1 cellular context compared by ENCODE assay signal in the genomic region with DNA sequence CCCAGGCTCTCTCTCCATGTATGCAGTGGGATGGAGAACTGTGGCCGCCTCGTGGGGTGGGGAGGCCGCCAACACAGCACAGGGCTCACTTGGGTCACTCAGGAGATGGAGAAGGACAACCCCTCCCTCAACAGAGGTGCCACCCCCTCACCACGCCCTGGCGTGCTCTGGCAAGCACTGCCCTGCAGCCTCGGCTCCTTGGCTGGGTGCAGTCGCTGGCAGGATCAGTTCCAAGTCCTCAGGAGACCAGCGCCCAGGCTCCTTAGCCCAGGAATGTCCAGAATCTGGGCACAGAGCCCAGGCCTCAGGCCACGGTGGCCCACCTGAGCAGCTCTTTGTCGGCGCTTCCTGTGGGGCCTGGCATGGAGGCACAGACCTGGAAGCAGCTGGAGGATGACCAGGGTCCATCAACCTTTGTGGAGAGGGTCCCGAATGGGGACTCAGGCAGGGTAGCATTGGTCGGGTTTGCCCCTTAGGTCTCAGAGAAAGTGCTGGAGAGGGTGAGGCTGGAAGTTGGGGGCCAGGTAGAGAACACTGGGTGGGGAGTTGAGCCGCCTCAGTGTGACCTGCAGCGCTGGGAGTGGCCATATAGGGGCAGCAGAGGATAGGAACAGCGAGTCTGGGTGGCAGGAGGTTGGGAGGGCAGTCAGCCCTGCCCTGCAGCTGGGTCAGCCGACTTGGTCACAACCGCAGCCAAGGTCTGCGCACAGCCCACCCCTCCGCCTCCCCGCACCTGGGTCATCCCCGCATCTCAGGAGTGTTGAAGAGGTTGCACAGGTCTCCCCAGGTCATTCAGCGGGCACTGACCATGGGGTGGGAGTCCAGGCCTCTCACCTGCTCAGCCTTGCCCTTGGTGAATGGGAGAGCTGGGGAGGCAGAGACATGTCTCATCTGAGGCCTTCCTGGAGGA.
A peak's percentile ranks its signal among the peaks of the same experiment; 100 is the strongest.
TF ChIP-seq lines count a peak whose summit lies in the region.

No MANE protein-coding gene starts in this region.

TF ChIP-seq in HepG2, 621 proteins besides CTCF, POLR2A, EP300 and RAD21 (continued from another document):
- TF ChIP-seq TCF12 (IDR thresholded peaks at IDR 0.05) = no peak
- TF ChIP-seq TCF12 (CRISPR knock-in tag; IDR thresholded peaks at IDR 0.05) = no peak
- no peak for TF ChIP-seq RFX1 (IDR thresholded peaks at IDR 0.05)
- TF ChIP-seq E2F5 (CRISPR knock-in tag; conservative IDR thresholded peaks at IDR 0.05) = no peak
- peak; percentile 76; the same call in 1 of the 2 replicates for TF ChIP-seq ZNF691 (CRISPR knock-in tag; IDR thresholded peaks at IDR 0.05; ENCODE audit: borderline replicate concordance, low read depth)
- no peak for TF ChIP-seq FLYWCH1 (CRISPR knock-in tag; IDR thresholded peaks at IDR 0.05)
- no peak for TF ChIP-seq ZKSCAN1 (IDR thresholded peaks at IDR 0.05; ENCODE audit: low read length)
- TF ChIP-seq ZFP41 (CRISPR knock-in tag; IDR thresholded peaks at IDR 0.05; ENCODE audit: borderline replicate concordance) = no peak
- TF ChIP-seq, protein P1, sequence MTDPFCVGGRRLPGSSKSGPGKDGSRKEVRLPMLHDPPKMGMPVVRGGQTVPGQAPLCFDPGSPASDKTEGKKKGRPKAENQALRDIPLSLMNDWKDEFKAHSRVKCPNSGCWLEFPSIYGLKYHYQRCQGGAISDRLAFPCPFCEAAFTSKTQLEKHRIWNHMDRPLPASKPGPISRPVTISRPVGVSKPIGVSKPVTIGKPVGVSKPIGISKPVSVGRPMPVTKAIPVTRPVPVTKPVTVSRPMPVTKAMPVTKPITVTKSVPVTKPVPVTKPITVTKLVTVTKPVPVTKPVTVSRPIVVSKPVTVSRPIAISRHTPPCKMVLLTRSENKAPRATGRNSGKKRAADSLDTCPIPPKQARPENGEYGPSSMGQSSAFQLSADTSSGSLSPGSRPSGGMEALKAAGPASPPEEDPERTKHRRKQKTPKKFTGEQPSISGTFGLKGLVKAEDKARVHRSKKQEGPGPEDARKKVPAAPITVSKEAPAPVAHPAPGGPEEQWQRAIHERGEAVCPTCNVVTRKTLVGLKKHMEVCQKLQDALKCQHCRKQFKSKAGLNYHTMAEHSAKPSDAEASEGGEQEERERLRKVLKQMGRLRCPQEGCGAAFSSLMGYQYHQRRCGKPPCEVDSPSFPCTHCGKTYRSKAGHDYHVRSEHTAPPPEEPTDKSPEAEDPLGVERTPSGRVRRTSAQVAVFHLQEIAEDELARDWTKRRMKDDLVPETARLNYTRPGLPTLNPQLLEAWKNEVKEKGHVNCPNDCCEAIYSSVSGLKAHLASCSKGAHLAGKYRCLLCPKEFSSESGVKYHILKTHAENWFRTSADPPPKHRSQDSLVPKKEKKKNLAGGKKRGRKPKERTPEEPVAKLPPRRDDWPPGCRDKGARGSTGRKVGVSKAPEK (CRISPR knock-in tag; IDR thresholded peaks at IDR 0.05; ENCODE audit: borderline replicate concordance) = no peak
- TF ChIP-seq GFI1 (CRISPR knock-in tag; IDR thresholded peaks at IDR 0.05; ENCODE audit: borderline replicate concordance) = no peak
- no peak for TF ChIP-seq SNAI1 (CRISPR knock-in tag; IDR thresholded peaks at IDR 0.05; ENCODE audit: borderline replicate concordance)
- no peak for TF ChIP-seq ZFP36L2 (CRISPR knock-in tag; IDR thresholded peaks at IDR 0.05)
- TF ChIP-seq ZNF749 (CRISPR knock-in tag; IDR thresholded peaks at IDR 0.05; ENCODE audit: borderline replicate concordance) = no peak
- TF ChIP-seq RARG (CRISPR knock-in tag; IDR thresholded peaks at IDR 0.05; ENCODE audit: low read depth) = no peak
- no peak for TF ChIP-seq SRSF4 (IDR thresholded peaks at IDR 0.05; ENCODE audit: low read depth, low read length, poor library complexity, severe bottlenecking)
- TF ChIP-seq ZNF614 (CRISPR knock-in tag; IDR thresholded peaks at IDR 0.05; ENCODE audit: borderline replicate concordance) = 0 out of 2 replicates have a peak, but pooled peaks have one; percentile 25
- no peak for TF ChIP-seq ZNF7 (CRISPR knock-in tag; IDR thresholded peaks at IDR 0.05)
- 0 out of 2 replicates have a peak, but pooled peaks have one; percentile 28 for TF ChIP-seq ZNF543 (CRISPR knock-in tag; IDR thresholded peaks at IDR 0.05)
- TF ChIP-seq SRSF1 (optimal IDR thresholded peaks at IDR 0.05; ENCODE audit: low read depth, low read length) = no peak
- TF ChIP-seq ZNF792 (CRISPR knock-in tag; IDR thresholded peaks at IDR 0.05) = no peak
- no peak for TF ChIP-seq HBP1 (CRISPR knock-in tag; IDR thresholded peaks at IDR 0.05; ENCODE audit: low read depth)
- no peak for TF ChIP-seq E2F2 (CRISPR knock-in tag; IDR thresholded peaks at IDR 0.05; ENCODE audit: borderline replicate concordance)
- peak; percentile 20; the same call in 1 of the 2 replicates for TF ChIP-seq MEIS2 (CRISPR knock-in tag; IDR thresholded peaks at IDR 0.05)
- no peak for TF ChIP-seq CEBPB (IDR thresholded peaks at IDR 0.05; ENCODE audit: borderline replicate concordance, low read depth, low read length)
- no peak for TF ChIP-seq ZNF292 (CRISPR knock-in tag; IDR thresholded peaks at IDR 0.05; ENCODE audit: borderline replicate concordance, low read depth)
